In genomic region chr10:32327364-32327691, GRCh38 we compare ENCODE assay signal across 16 cellular contexts. TPM values are rescaled to one million over a fixed set of nuclear protein-coding genes. Genes with fewer than 3 reads are reported as not detected.
A peak's percentile ranks its signal among the peaks of the same experiment; 100 is the strongest.
DNase-seq lines count a peak whose midpoint lies in the region; ATAC-seq and TF ChIP-seq lines count a peak whose summit lies in the region.
"Had no signal": no experiment of that assay in that cellular context is flagged by ENCODE, and none has a peak within 500 bp of the region (broad histone marks: within the 10 kb centered on the region; RNA-seq: fewer than 3 reads in every experiment).

No MANE protein-coding gene starts in this region.

- CTCF ChIA-PET in CD8-positive, alpha-beta T cell (lab: Charles Lee), result no interaction called here
- CTCF ChIA-PET in IMR-90 (lab: Yijun Ruan, JAX), result no interaction called here

- TF ChIP-seq POLR2A in IMR-90 (IDR thresholded peaks at IDR 0.05; ENCODE audit: low read depth, low read length), result no peak

- no peak overlapping the region for H4K8ac ChIP-seq in IMR-90 (ENCODE audit: low read depth in 2 of 2, low read length in 2 of 2)

- no CpG with 5 or more reads among the region's 1 CpG for WGBS in IMR-90 (ENCODE audit: extremely low coverage in 2 of 2, insufficient read length in 1 of 2), 2 experiments

- no peak overlapping the region for H2BK120ac ChIP-seq in IMR-90 (ENCODE audit: low read depth, low read length)

- peak overlapping the region; percentile 23 for H3K4me3 Mint-ChIP-seq in CD8-positive, alpha-beta T cell
- peak overlapping the region; percentile 7 to 55 for H3K4me3 Mint-ChIP-seq in effector memory CD8-positive, alpha-beta T cell
- peak overlapping the region; percentile 2 for H3K4me3 Mint-ChIP-seq in natural killer cell treated with Interleukin-12 subunit alpha and Interleukin-12 subunit beta and Interleukin-15 and Interleukin-18, amount 100 ng/mL, for 72 hours

- peak overlapping the region; percentile 71 for H3K27ac Mint-ChIP-seq in CD8-positive, alpha-beta T cell
- peak overlapping the region; percentile 88 to 95 for H3K27ac Mint-ChIP-seq in effector memory CD8-positive, alpha-beta T cell
- peak overlapping the region; percentile 29 to 85 for H3K27ac Mint-ChIP-seq in natural killer cell treated with Interleukin-12 subunit alpha and Interleukin-12 subunit beta and Interleukin-15 and Interleukin-18, amount 100 ng/mL, for 72 hours

- TF ChIP-seq CTCF in CD8-positive, alpha-beta T cell (IDR thresholded peaks at IDR 0.05), result no peak
- TF ChIP-seq CTCF in IMR-90 (conservative IDR thresholded peaks at IDR 0.05; ENCODE audit: low read depth, low read length), result no peak

- dilution Hi-C loops in IMR-90 (cut with HindIII; ENCODE audit: low sequenced_read_pairs, unreplicated experiment), result no loop called here

- H3K4ac ChIP-seq in IMR-90 (ENCODE audit: low read depth, low read length), result no peak overlapping the region

- H3K9ac ChIP-seq in IMR-90 (ENCODE audit: low read depth, low read length), result no peak overlapping the region

- H3K9me3 Mint-ChIP-seq in CD8-positive, alpha-beta T cell, result no peaks in the 10 kb centered on the region
- no peaks in the 10 kb centered on the region for H3K9me3 Mint-ChIP-seq in effector memory CD8-positive, alpha-beta T cell
- no peaks in the 10 kb centered on the region for H3K9me3 Mint-ChIP-seq in natural killer cell treated with Interleukin-12 subunit alpha and Interleukin-12 subunit beta and Interleukin-15 and Interleukin-18, amount 100 ng/mL, for 72 hours

- H4K20me1 ChIP-seq in IMR-90 (ENCODE audit: insufficient read depth, low read length), result peaks cover 82% of the 10 kb centered on the region

- no peaks in the 10 kb centered on the region for H3K9me3 ChIP-seq in CD8-positive, alpha-beta T cell (ENCODE audit: low read length)
- H3K9me3 ChIP-seq in IMR-90 (ENCODE audit: control insufficient read depth, insufficient read depth, low read length), result no peaks in the 10 kb centered on the region
- H3K9me3 ChIP-seq: BE2C, breast epithelium had no signal

- no peaks in the 10 kb centered on the region for H3K36me3 ChIP-seq in CD8-positive, alpha-beta T cell (ENCODE audit: insufficient read depth, low read length)
- H3K36me3 ChIP-seq in IMR-90 (ENCODE audit: control insufficient read depth, insufficient read depth, low read length), result peaks cover 5% of the 10 kb centered on the region; the same call in 1 of the 2 replicates
- H3K36me3 ChIP-seq: BE2C, breast epithelium had no signal

- no peak overlapping the region for H3K56ac ChIP-seq in IMR-90 (ENCODE audit: extremely low read depth, insufficient read depth, low read length)

- peaks cover 0 to 64% of the 10 kb centered on the region in 2 experiments; a peak in 2 of 4 replicates for H3K79me1 ChIP-seq in IMR-90 (ENCODE audit: low read depth in 1 of 2, low read length in 2 of 2)

- no peak overlapping the region for H2BK20ac ChIP-seq in IMR-90 (ENCODE audit: low read depth, low read length)

- no peak for ATAC-seq in CD8-positive, alpha-beta T cell
- no peak for ATAC-seq in IMR-90 (ENCODE audit: low read depth)
- ATAC-seq in effector memory CD8-positive, alpha-beta T cell (replicated peaks), result no peak
- ATAC-seq in natural killer cell treated with Interleukin-12 subunit alpha and Interleukin-12 subunit beta and Interleukin-15 and Interleukin-18, amount 100 ng/mL, for 72 hours, result no peak
- ATAC-seq in GM21786 (IDR thresholded peaks at IDR 0.05; ENCODE audit: unreplicated experiment), result no peak
- no peak for ATAC-seq in GM19035 (IDR thresholded peaks at IDR 0.05; ENCODE audit: unreplicated experiment)
- ATAC-seq: left ventricle myocardium superior had no signal

- H3K4me1 Mint-ChIP-seq in CD8-positive, alpha-beta T cell (ENCODE audit: low read depth), result peaks cover 84% of the 10 kb centered on the region
- peaks cover 53 to 82% of the 10 kb centered on the region in 2 donors for H3K4me1 Mint-ChIP-seq in effector memory CD8-positive, alpha-beta T cell (ENCODE audit: low read depth in 2 of 2)
- H3K4me1 Mint-ChIP-seq in natural killer cell treated with Interleukin-12 subunit alpha and Interleukin-12 subunit beta and Interleukin-15 and Interleukin-18, amount 100 ng/mL, for 72 hours (ENCODE audit: low read depth in 2 of 2), result peaks cover 55 to 71% of the 10 kb centered on the region in 2 donors

- intact Hi-C loops in CD8-positive, alpha-beta T cell (cut with DNase I, micrococcal nuclease), result no loop called here
- intact Hi-C loops in IMR-90 (cut with micrococcal nuclease), result loop anchor here (5.0 kb wide), 1 partner anchor 35 kb away; no protein-coding TSS in a partner anchor

- TF ChIP-seq RAD21 in IMR-90 (IDR thresholded peaks at IDR 0.05; ENCODE audit: low read length), result no peak

- H2AK9ac ChIP-seq in IMR-90 (replicated peaks; ENCODE audit: low read depth, low read length, poor library complexity), result no peak overlapping the region

- DNase-seq in CD8-positive, alpha-beta T cell, result no peak
- no peak for DNase-seq in IMR-90
- no peak for DNase-seq in effector memory CD8-positive, alpha-beta T cell
- DNase-seq in natural killer cell treated with Interleukin-12 subunit alpha and Interleukin-12 subunit beta and Interleukin-15 and Interleukin-18, amount 100 ng/mL, for 72 hours (ENCODE audit: low spot score), result no peak
- no peak for DNase-seq in NCI-H2227 treated with DMSO at 0.1 percent for 48 hours (lab: John Stamatoyannopoulos, UW)
- DNase-seq: activated gamma-delta T cell treated with Interleukin-2 at 50 U/mL for 16 hours, BE2C, DND-41, left ventricle myocardium superior, NCI-H1930, NCI-H526 treated with DMSO at 0.1 percent for 48 hours, PC-9 had no signal

- no peaks in the 10 kb centered on the region for H3K27me3 Mint-ChIP-seq in CD8-positive, alpha-beta T cell (ENCODE audit: low read depth)
- H3K27me3 Mint-ChIP-seq in effector memory CD8-positive, alpha-beta T cell, result no peaks in the 10 kb centered on the region
- no peaks in the 10 kb centered on the region for H3K27me3 Mint-ChIP-seq in natural killer cell treated with Interleukin-12 subunit alpha and Interleukin-12 subunit beta and Interleukin-15 and Interleukin-18, amount 100 ng/mL, for 72 hours

- no peak overlapping the region for H3K18ac ChIP-seq in IMR-90 (ENCODE audit: low read depth, low read length)

- H3K14ac ChIP-seq in IMR-90 (replicated peaks; ENCODE audit: low read depth, low read length), result no peak overlapping the region

- no peak overlapping the region for H3K27ac ChIP-seq in CD8-positive, alpha-beta T cell (ENCODE audit: low read depth, low read length)
- no peak overlapping the region for H3K27ac ChIP-seq in IMR-90 (ENCODE audit: insufficient read depth, low read length)
- H3K27ac ChIP-seq: breast epithelium, PC-9, SK-N-MC had no signal

- in situ Hi-C loops in IMR-90 (cut with MboI; ENCODE audit: low sequenced_read_pairs), result no loop called here

- no peak overlapping the region for H2BK5ac ChIP-seq in IMR-90 (ENCODE audit: low read depth, low read length, poor library complexity, severe bottlenecking)

- no peak overlapping the region for H2AFZ ChIP-seq in IMR-90 (replicated peaks; ENCODE audit: low read length, poor library complexity)
- H2AFZ ChIP-seq: PC-9 had no signal

- no peak overlapping the region for H3K23ac ChIP-seq in IMR-90 (ENCODE audit: low read depth, low read length)

- peaks cover 67% of the 10 kb centered on the region for H3K4me1 ChIP-seq in CD8-positive, alpha-beta T cell (ENCODE audit: insufficient read depth, low read length)
- H3K4me1 ChIP-seq in IMR-90 (ENCODE audit: control insufficient read depth, insufficient read depth, low read length), result peaks cover 6% of the 10 kb centered on the region

- H4K91ac ChIP-seq in IMR-90 (ENCODE audit: insufficient read depth, low read depth, low read length), result no peak overlapping the region

- no peaks in the 10 kb centered on the region for H3K27me3 ChIP-seq in CD8-positive, alpha-beta T cell (ENCODE audit: insufficient read depth, low read length)
- H3K27me3 ChIP-seq in IMR-90 (ENCODE audit: control insufficient read depth, insufficient read depth, low read length), result no peaks in the 10 kb centered on the region
- H3K27me3 ChIP-seq: BE2C, breast epithelium had no signal

- no peak overlapping the region for H3K4me3 ChIP-seq in CD8-positive, alpha-beta T cell (ENCODE audit: low read depth, low read length)
- no peak overlapping the region for H3K4me3 ChIP-seq in IMR-90 (ENCODE audit: insufficient read depth, low read depth, low read length)
- H3K4me3 ChIP-seq: breast epithelium, PC-9, SK-N-MC had no signal

- POLR2A ChIA-PET in CD8-positive, alpha-beta T cell (lab: Charles Lee), result interaction anchor here (0.6 to 1.1 kb wide), 3 partner anchors 10 to 36 kb away, joined by 3 read pairs; no protein-coding TSS in a partner anchor
- POLR2A ChIA-PET in IMR-90 (lab: Charles Lee; ENCODE audit: unreplicated experiment), result no interaction called here

- no TSS peak for BruUV-seq in IMR-90 (replicated peaks; lab: Mats Ljungman, UMichigan)

- no peak overlapping the region for H2BK15ac ChIP-seq in IMR-90 (ENCODE audit: low read depth, low read length)

- H4K5ac ChIP-seq in IMR-90 (ENCODE audit: low read depth, low read length), result no peak overlapping the region

- no peak overlapping the region for H2AK5ac ChIP-seq in IMR-90 (ENCODE audit: low read depth, low read length)

- peaks cover 19% of the 10 kb centered on the region for H3K36me3 Mint-ChIP-seq in CD8-positive, alpha-beta T cell
- peaks cover 16% of the 10 kb centered on the region for H3K36me3 Mint-ChIP-seq in effector memory CD8-positive, alpha-beta T cell (ENCODE audit: insufficient read depth)
- H3K36me3 Mint-ChIP-seq in natural killer cell treated with Interleukin-12 subunit alpha and Interleukin-12 subunit beta and Interleukin-15 and Interleukin-18, amount 100 ng/mL, for 72 hours, result no peaks in the 10 kb centered on the region

- no peak overlapping the region for H3K4me2 ChIP-seq in IMR-90 (ENCODE audit: low read depth, low read length)
- H3K4me2 ChIP-seq: PC-9 had no signal

- H3K9me1 ChIP-seq in IMR-90 (ENCODE audit: insufficient read depth, low read length), result peaks cover 22% of the 10 kb centered on the region

TF ChIP-seq in IMR-90, 13 proteins besides CTCF, POLR2A, EP300 and RAD21:
- peak; percentile 65 for TF ChIP-seq CEBPB (IDR thresholded peaks at IDR 0.05; ENCODE audit: low read depth, low read length)
- TF ChIP-seq FOS (IDR thresholded peaks at IDR 0.05; ENCODE audit: low read depth, low read length), result no peak

RNA-seq across cellular contexts. Expression of gene EPC1, which starts 19.6 kb away (rescaled TPM):
- total RNA-seq in CD8-positive, alpha-beta T cell, result 100 to 1,000 TPM; 205 TPM
- 19.7 and 21.9 TPM in 2 replicates for total RNA-seq in IMR-90 (2012; rRNA removed)
- polyA plus RNA-seq in IMR-90 (2012; rRNA removed), result 20.8 and 23.5 TPM in 2 replicates
- polyA plus RNA-seq in IMR-90 (2012; cell fraction: cytosol; rRNA removed), result 8.8 and 15.4 TPM in 2 replicates
- polyA plus RNA-seq in IMR-90 (2012; cell fraction: nucleus; rRNA removed; ENCODE audit: low replicate concordance), result 32.6 and 102 TPM in 2 replicates
- 10 to 100 TPM; 43.4 to 45.9 TPM for total RNA-seq in natural killer cell treated with Interleukin-12 subunit alpha and Interleukin-12 subunit beta and Interleukin-15 and Interleukin-18, amount 100 ng/mL, for 72 hours
